ENCODE assay signal across 27 cellular contexts in genomic region chr1:42206164-42206563, GRCh38. TPM values are rescaled to one million over a fixed set of nuclear protein-coding genes. Genes with fewer than 3 reads are reported as not detected.
A peak's percentile ranks its signal among the peaks of the same experiment; 100 is the strongest.
DNase-seq lines count a peak whose midpoint lies in the region; ATAC-seq, FAIRE-seq and TF ChIP-seq lines count a peak whose summit lies in the region.
"Had no signal": no experiment of that assay in that cellular context is flagged by ENCODE, and none has a peak within 500 bp of the region (broad histone marks: within the 10 kb centered on the region; RNA-seq: fewer than 3 reads in every experiment).

No MANE protein-coding gene starts in this region.

- ATAC-seq in natural killer cell, result peak; percentile 46 to 82 (median 60)
- ATAC-seq in HG03457 (IDR thresholded peaks at IDR 0.05; ENCODE audit: unreplicated experiment), result no peak
- no peak for ATAC-seq in GM21381 (IDR thresholded peaks at IDR 0.05; ENCODE audit: unreplicated experiment)
- ATAC-seq: stimulated activated naive CD8-positive, alpha-beta T cell treated with anti-CD3 and anti-CD28 coated beads, Interleukin-15, Interleukin-2, amounts not matched to agents 100 U/mL and 50 U/mL, for 24 hours had no signal

- H3K27ac Mint-ChIP-seq in natural killer cell, result peak overlapping the region in 1 of 2 donors; percentile 56
- H3K27ac Mint-ChIP-seq: nephron had no signal

- POLR2A ChIA-PET in endothelial cell of umbilical vein (lab: Charles Lee), result no interaction called here

- no TSS peak for BruUV-seq in endothelial cell of umbilical vein (replicated peaks; lab: Mats Ljungman, UMichigan)

- H3K27ac ChIP-seq in endothelial cell of umbilical vein (ENCODE audit: insufficient read depth, low read depth, low read length), result no peak overlapping the region
- H3K27ac ChIP-seq in stomach, result no peak overlapping the region
- H3K27ac ChIP-seq: tibial nerve had no signal

- H3K27me3 ChIP-seq in endothelial cell of umbilical vein (ENCODE audit: control insufficient read depth in 2 of 2, insufficient read depth in 2 of 2, low read length in 2 of 2) (no peaks in the 10 kb centered on the region), stomach (no peaks in the 10 kb centered on the region)
- H3K27me3 ChIP-seq: breast epithelium, tibial nerve had no signal

- peaks cover 23% of the 10 kb centered on the region for H3K36me3 Mint-ChIP-seq in natural killer cell

- dilution Hi-C loops in endothelial cell of umbilical vein (cut with MboI; ENCODE audit: extremely low pct_ligation_motif_present, low sequenced_read_pairs), result no loop called here

- 76 to 83% (median 80%) methylated on average over 3 of the region's 3 CpGs for WGBS in stomach, 5 donors

- H3K36me3 ChIP-seq in endothelial cell of umbilical vein (ENCODE audit: control insufficient read depth in 2 of 2, extremely low read depth in 1 of 2, insufficient read depth in 2 of 2, low read length in 2 of 2), result no peaks in the 10 kb centered on the region
- peaks cover 0 to 34% (median 25%) of the 10 kb centered on the region in 4 donors for H3K36me3 ChIP-seq in stomach
- H3K36me3 ChIP-seq: breast epithelium had no signal

- H3K27me3 Mint-ChIP-seq in natural killer cell (ENCODE audit: low read depth in 2 of 2), result no peaks in the 10 kb centered on the region
- H3K27me3 Mint-ChIP-seq: CD4-positive, alpha-beta memory T cell had no signal

- H3K4me1 ChIP-seq in endothelial cell of umbilical vein (ENCODE audit: control insufficient read depth, extremely low read depth, insufficient read depth, low read length) (peaks cover 9% of the 10 kb centered on the region), stomach (peaks cover 7 to 29% (median 14%) of the 10 kb centered on the region in 4 donors)

- no peak overlapping the region for H3K4me2 ChIP-seq in endothelial cell of umbilical vein (ENCODE audit: insufficient read depth, low read length)

- CTCF ChIA-PET in endothelial cell of umbilical vein (lab: Charles Lee), result interaction anchor here (1.9 kb wide), 1 partner anchor 33 kb away, joined by 8 read pairs; no protein-coding TSS in a partner anchor

- no peak overlapping the region for H3K9ac ChIP-seq in endothelial cell of umbilical vein (replicated peaks; ENCODE audit: extremely low read depth, insufficient read depth, low read length)

- no peaks in the 10 kb centered on the region for H3K9me1 ChIP-seq in endothelial cell of umbilical vein (replicated peaks; ENCODE audit: control insufficient read depth, extremely low read depth, insufficient read depth, low read length)

- peaks cover 2% of the 10 kb centered on the region for H4K20me1 ChIP-seq in endothelial cell of umbilical vein (replicated peaks; ENCODE audit: control insufficient read depth, extremely low read depth, insufficient read depth, low read length)

- TF ChIP-seq POLR2A in endothelial cell of umbilical vein (IDR thresholded peaks at IDR 0.05; ENCODE audit: low read depth, low read length), result no peak
- TF ChIP-seq POLR2A in stomach (IDR thresholded peaks at IDR 0.05), result no peak

- H3K9me3 ChIP-seq in endothelial cell of umbilical vein (replicated peaks; ENCODE audit: control insufficient read depth, insufficient read depth, low read length) (no peaks in the 10 kb centered on the region), stomach (peaks cover 0 to 9% (median 0%) of the 10 kb centered on the region in 4 donors)
- H3K9me3 ChIP-seq: breast epithelium had no signal

- H2AFZ ChIP-seq in endothelial cell of umbilical vein (ENCODE audit: low read depth, low read length), result no peak overlapping the region

- H3K9me3 Mint-ChIP-seq in natural killer cell, result peaks cover 5 to 12% of the 10 kb centered on the region in 2 donors

- no peak overlapping the region for H3K4me3 Mint-ChIP-seq in natural killer cell
- H3K4me3 Mint-ChIP-seq: CD4-positive, alpha-beta memory T cell; nephron had no signal

- no peak overlapping the region for H3K4me3 ChIP-seq in endothelial cell of umbilical vein (replicated peaks in 1 of 3; ENCODE audit: insufficient read depth in 1 of 3, low read depth in 1 of 3, low read length in 3 of 3)
- H3K4me3 ChIP-seq in stomach, result no peak overlapping the region
- H3K4me3 ChIP-seq: breast epithelium, tibial nerve had no signal

- no peak for FAIRE-seq in endothelial cell of umbilical vein (lab: Jason Lieb, UNC)
- FAIRE-seq: frontal cortex had no signal

- DNase-seq in ELR (ENCODE audit: low read depth) (peak; percentile 74), M059J (ENCODE audit: low read depth) (peak; percentile 25), endothelial cell of umbilical vein (ENCODE audit: low read depth, low spot score) (no peak), natural killer cell (no peak), stomach (no peak)
- DNase-seq in stimulated activated CD4-positive, alpha-beta T cell treated with anti-CD3 and anti-CD28 coated beads, Interleukin-4, amount 100 ng/mL, for 24 hours, result no peak
- DNase-seq: activated CD4-positive, CD25-positive, alpha-beta regulatory T cell; CD4-positive, alpha-beta memory T cell; DND-41; hypothalamus; kidney glomerular epithelial cell; NCI-H1105 treated with DMSO at 0.1 percent for 48 hours; NCI-H2081 treated with DMSO at 0.1 percent for 48 hours; NCI-H446 treated with DMSO at 0.1 percent for 48 hours; NK-92 treated with Interleukin-12 subunit alpha and Interleukin-12 subunit beta, amount 100 ng/mL, for 24 hours; RPMI8226; stimulated activated CD4-positive, alpha-beta T cell treated with anti-CD3 and anti-CD28 coated beads, Interleukin-2, amount 100 ng/mL, for 24 hours; stimulated activated naive CD8-positive, alpha-beta T cell treated with anti-CD3 and anti-CD28 coated beads, Interleukin-15, Interleukin-2, amounts not matched to agents 100 U/mL and 50 U/mL, for 24 hours; T1000 had no signal

- peaks cover 32% of the 10 kb centered on the region for H3K79me2 ChIP-seq in endothelial cell of umbilical vein (ENCODE audit: control insufficient read depth, insufficient read depth, low read length)

- H3K4me1 Mint-ChIP-seq in natural killer cell, result peaks cover 34 to 49% of the 10 kb centered on the region in 2 donors
- H3K4me1 Mint-ChIP-seq: nephron had no signal

- TF ChIP-seq CTCF in endothelial cell of umbilical vein (IDR thresholded peaks at IDR 0.05; ENCODE audit: extremely low read depth in 1 of 2, insufficient read depth in 1 of 2, low read depth in 1 of 2, low read length in 2 of 2) (no peak), natural killer cell (IDR thresholded peaks at IDR 0.05) (no peak), stomach (IDR thresholded peaks at IDR 0.05) (no peak)

- intact Hi-C loops in endothelial cell of umbilical vein (cut with micrococcal nuclease) (no loop called here), natural killer cell (cut with micrococcal nuclease) (no loop called here), stomach (cut with DNase I; ENCODE audit: low total_unique reads) (no loop called here)

- no peak for TF ChIP-seq EP300 in stomach (IDR thresholded peaks at IDR 0.05)

TF ChIP-seq in endothelial cell of umbilical vein, 7 proteins besides CTCF, POLR2A, EP300 and RAD21:
- TF ChIP-seq JUN (IDR thresholded peaks at IDR 0.05; ENCODE audit: borderline replicate concordance, insufficient read depth, insufficient read length, low read depth), result no peak
- no peak for TF ChIP-seq MYC (IDR thresholded peaks at IDR 0.05; ENCODE audit: low read depth, low read length)
- no peak for TF ChIP-seq MAX (IDR thresholded peaks at IDR 0.05; ENCODE audit: insufficient read depth, insufficient read length)
- no peak for TF ChIP-seq EZH2 (IDR thresholded peaks at IDR 0.05; ENCODE audit: borderline replicate concordance, low read depth, low read length, severe bottlenecking)
- TF ChIP-seq GATA2 (IDR thresholded peaks at IDR 0.05; ENCODE audit: insufficient read depth, insufficient read length, low read depth, low read length), result peak; percentile 22
- no peak for TF ChIP-seq POLR2AphosphoS5 (IDR thresholded peaks at IDR 0.05; ENCODE audit: insufficient read depth, low read depth, low read length)
- peak; percentile 5 for TF ChIP-seq FOS (IDR thresholded peaks at IDR 0.05; ENCODE audit: borderline replicate concordance, insufficient read depth, low read length)

RNA-seq across cellular contexts. Expression of gene GUCA2A, which starts 41.6 kb away (rescaled TPM):
- total RNA-seq in M059J (2014; rRNA removed; shearing (Covaris generic)), result not detected in 2 replicates
- total RNA-seq in endothelial cell of umbilical vein (not detected in 2 replicates), natural killer cell (not detected), stomach (1 to 10 TPM in 2 of 5 donors, not detected in 3; 1.8 to 3.1 TPM)
- polyA plus RNA-seq in endothelial cell of umbilical vein (not detected in 2 replicates), stomach (not detected)
- not detected in 2 replicates for polyA plus RNA-seq in endothelial cell of umbilical vein (2011; cell fraction: cytosol; rRNA removed)
- not detected in 2 replicates for polyA plus RNA-seq in endothelial cell of umbilical vein (2011; cell fraction: nucleus; rRNA removed)
- polyA plus RNA-seq in endothelial cell of umbilical vein (2012), result not detected in 2 replicates
- not detected in 2 replicates for polyA minus RNA-seq in endothelial cell of umbilical vein
- polyA minus RNA-seq in endothelial cell of umbilical vein (2011; cell fraction: cytosol; rRNA and poly(A)+ RNA removed), result not detected
- polyA minus RNA-seq in endothelial cell of umbilical vein (2011; cell fraction: nucleus; rRNA and poly(A)+ RNA removed), result not detected in 2 replicates
- total RNA-seq: CD4-positive, alpha-beta memory T cell; frontal cortex; LHCN-M2; mesenteric fat pad; tibial nerve had no signal
- polyA plus RNA-seq: CD4-positive, alpha-beta memory T cell had no signal

RNA-seq across cellular contexts. Expression of gene GUCA2B, which starts 53.0 kb away (rescaled TPM):
- not detected in 2 replicates for total RNA-seq in M059J (2014; rRNA removed; shearing (Covaris generic))
- not detected in 2 replicates for total RNA-seq in endothelial cell of umbilical vein
- polyA plus RNA-seq in endothelial cell of umbilical vein, result not detected in 2 replicates
- not detected in 2 replicates for polyA plus RNA-seq in endothelial cell of umbilical vein (2011; cell fraction: cytosol; rRNA removed)
- polyA plus RNA-seq in endothelial cell of umbilical vein (2011; cell fraction: nucleus; rRNA removed), result not detected in 2 replicates
- not detected in 2 replicates for polyA plus RNA-seq in endothelial cell of umbilical vein (2012)
- polyA minus RNA-seq in endothelial cell of umbilical vein, result not detected in 2 replicates
- polyA minus RNA-seq in endothelial cell of umbilical vein (2011; cell fraction: cytosol; rRNA and poly(A)+ RNA removed), result not detected
- polyA minus RNA-seq in endothelial cell of umbilical vein (2011; cell fraction: nucleus; rRNA and poly(A)+ RNA removed), result not detected in 2 replicates
- total RNA-seq in natural killer cell, result not detected
- total RNA-seq in stomach, result 1 to 10 TPM in 1 of 5 donors, not detected in 4; 4.6 TPM
- polyA plus RNA-seq in stomach, result 10 to 100 TPM in 1 of 3 donors, 1 to 10 TPM in 2; 2.2 to 13.1 (median 4.9) TPM
- total RNA-seq: breast epithelium; CD4-positive, alpha-beta memory T cell; frontal cortex; LHCN-M2; mesenteric fat pad; tibial nerve had no signal
- polyA plus RNA-seq: CD4-positive, alpha-beta memory T cell had no signal

Comparison
In these comparisons a context has a peak if more than half of its experiments do, and no peak if none do; other contexts are left out.
1. DNase-seq: peak in ELR (single experiment) and M059J (single experiment); none in endothelial cell of umbilical vein (single experiment), natural killer cell (single experiment), stomach (single experiment) and stimulated activated CD4-positive, alpha-beta T cell treated with anti-CD3 and anti-CD28 coated beads, Interleukin-4, amount 100 ng/mL, for 24 hours (single experiment).
2. ATAC-seq: peak in natural killer cell (3 of 3); none in HG03457 (single experiment) and GM21381 (single experiment).